9 cellular contexts compared by ENCODE assay signal in genomic region chr3:159839561-159840379, GRCh38. TPM values are rescaled to one million over a fixed set of nuclear protein-coding genes. Genes with fewer than 3 reads are reported as not detected.
DNase-seq lines count a peak whose midpoint lies in the region; ATAC-seq, FAIRE-seq and TF ChIP-seq lines count a peak whose summit lies in the region.
"Had no signal": no experiment of that assay in that cellular context is flagged by ENCODE, and none has a peak within 500 bp of the region (broad histone marks: within the 10 kb centered on the region; RNA-seq: fewer than 3 reads in every experiment).

SCHIP1 (plus strand) TSS chr3:159839861.

- H3K56ac ChIP-seq in H1 (replicated peaks; ENCODE audit: insufficient read length, low read depth, low read length) = no peak within 1 kb of the TSS

- H3K79me2 ChIP-seq in H1 (ENCODE audit: control insufficient read depth in 1 of 2, insufficient read depth in 2 of 2, low read length in 2 of 2) = peaks cover 0 to 32% of the 10 kb centered on the region in 2 experiments; a peak in 3 of 4 replicates

- H3K27ac ChIP-seq in H1 (ENCODE audit: low read depth, low read length) (peak within 1 kb of the TSS; percentile 93), upper lobe of right lung (peak within 1 kb of the TSS; percentile 75)
- H3K27ac ChIP-seq: KMS-11 had no signal

- peaks cover 5% of the 10 kb centered on the region for H3K23me2 ChIP-seq in H1 (ENCODE audit: low read depth, low read length)

- H2BK20ac ChIP-seq in H1 (ENCODE audit: low read length) = no peak within 1 kb of the TSS

- H3K23ac ChIP-seq in H1 (ENCODE audit: insufficient read length) = no peak within 1 kb of the TSS

- H2AFZ ChIP-seq in H1 (ENCODE audit: low read length) = peak within 1 kb of the TSS; percentile 96

- peak within 1 kb of the TSS; percentile 65; the same call in 1 of the 2 replicates for H2BK15ac ChIP-seq in H1 (ENCODE audit: low read length)

- H3K4me1 ChIP-seq in H1 (replicated peaks in 1 of 4; ENCODE audit: control insufficient read depth in 3 of 4, insufficient read depth in 4 of 4, low read length in 3 of 4) = peaks cover 0 to 8% (median 0%) of the 10 kb centered on the region in 4 experiments; a peak in 1 of 7 replicates
- H3K4me1 ChIP-seq in upper lobe of right lung = peaks cover 23% of the 10 kb centered on the region

- no peaks in the 10 kb centered on the region for H3K36me3 ChIP-seq in H1 (ENCODE audit: control insufficient read depth in 2 of 4, insufficient read depth in 4 of 4, low read length in 3 of 4)
- no peaks in the 10 kb centered on the region for H3K36me3 ChIP-seq in upper lobe of right lung

- intact Hi-C loops in upper lobe of right lung (cut with DNase I) = no loop called here

- DNase-seq in NCI-H2107 (lab: John Stamatoyannopoulos, UW) = peak; percentile 94
- DNase-seq in H1 (ENCODE audit: low read depth in 1 of 2, low spot score in 2 of 2) = peak; percentile 57 to 76
- peak; percentile 71 for DNase-seq in middle frontal gyrus (ENCODE audit: extremely low spot score, low spot score)
- peak; percentile 79 for DNase-seq in upper lobe of right lung
- no peak for DNase-seq in KG1 (lab: John Stamatoyannopoulos, UW)
- DNase-seq in Kasumi-1 (lab: John Stamatoyannopoulos, UW) = no peak
- no peak for DNase-seq in activated CD4-positive, alpha-beta T cell treated with anti-CD3 and anti-CD28 coated beads for 1 hour

- peak within 1 kb of the TSS; percentile 82 for H4K91ac ChIP-seq in H1 (replicated peaks; ENCODE audit: insufficient read length, low read length)

- H3K14ac ChIP-seq in H1 (ENCODE audit: insufficient read length) = no peak within 1 kb of the TSS

- H2AK5ac ChIP-seq in H1 (ENCODE audit: low read depth, low read length) = no peak within 1 kb of the TSS

- CTCF ChIA-PET in H1 (lab: Charles Lee; ENCODE audit: partially characterized antibody) = interaction anchor here (0.6 to 4.2 kb wide), 8 partner anchors 11 to 147 kb away, joined by 3 to 23 read pairs (median 4); no protein-coding TSS in a partner anchor

- peak within 1 kb of the TSS; percentile 92 to 96 for H3K4me2 ChIP-seq in H1 (ENCODE audit: insufficient read depth in 1 of 2, low read depth in 2 of 2, low read length in 2 of 2)
- H3K4me2 ChIP-seq: KMS-11 had no signal

- H3K79me1 ChIP-seq in H1 (ENCODE audit: low read depth, low read length) = no peaks in the 10 kb centered on the region; the same call in 1 of the 2 replicates

- peak within 1 kb of the TSS; percentile 93 for H4K5ac ChIP-seq in H1 (ENCODE audit: insufficient read length, low read depth, low read length)

- H3K9ac ChIP-seq in H1 (replicated peaks in 1 of 4; ENCODE audit: extremely low read depth in 1 of 4, low read depth in 3 of 4, low read length in 3 of 4) = peak within 1 kb of the TSS; percentile 13 to 97 (median 90)
- H3K9ac ChIP-seq: KMS-11 had no signal

- peak; percentile 80 for FAIRE-seq in H1 (lab: Jason Lieb, UNC)

- peak within 1 kb of the TSS; percentile 89 for H2BK12ac ChIP-seq in H1 (ENCODE audit: low read depth, low read length)

- TF ChIP-seq CTCF in H1 (IDR thresholded peaks at IDR 0.05; ENCODE audit: control extremely low read depth in 1 of 3, insufficient read depth in 1 of 3, low read depth in 1 of 3, low read length in 3 of 3) (peak in 1 of 3 experiments; percentile 9; a peak in 1 of 4 replicates), upper lobe of right lung (IDR thresholded peaks at IDR 0.05) (no peak)

- H4K20me1 ChIP-seq in H1 (replicated peaks in 1 of 2; ENCODE audit: control insufficient read depth in 1 of 2, insufficient read depth in 2 of 2, low read length in 2 of 2) = no peaks in the 10 kb centered on the region

- TF ChIP-seq POLR2A in GM19193 (IDR thresholded peaks at IDR 0.05; ENCODE audit: extremely low read depth, insufficient read depth, insufficient read length) = peak; percentile 52
- TF ChIP-seq POLR2A in H1 (IDR thresholded peaks at IDR 0.05; ENCODE audit: control extremely low read depth in 1 of 2, low read depth in 2 of 2, low read length in 2 of 2) = peak; percentile 88 to 89

- POLR2A ChIA-PET in H1 (lab: Charles Lee; ENCODE audit: partially characterized antibody) = interaction anchor here (0.7 to 2.5 kb wide), 6 partner anchors 8 to 135 kb away, joined by 3 to 23 read pairs (median 4); no protein-coding TSS in a partner anchor

- peak within 1 kb of the TSS; percentile 21 for H2BK120ac ChIP-seq in H1 (replicated peaks; ENCODE audit: low read depth, low read length)

- peak within 1 kb of the TSS; percentile 79; the same call in 1 of the 2 replicates for H3K18ac ChIP-seq in H1 (ENCODE audit: extremely low read depth, low read length)

- H4K8ac ChIP-seq in H1 (ENCODE audit: extremely low read depth, insufficient read depth, low read length) = peak within 1 kb of the TSS; percentile 97; the same call in 1 of the 2 replicates

- H3K4ac ChIP-seq in H1 (replicated peaks; ENCODE audit: insufficient read length, low read depth, low read length) = no peak within 1 kb of the TSS

- no peak for TF ChIP-seq EP300 in H1 (IDR thresholded peaks at IDR 0.05; ENCODE audit: borderline replicate concordance in 1 of 2, low read depth in 2 of 2, low read length in 2 of 2)

- no peaks in the 10 kb centered on the region for H3K27me3 ChIP-seq in H1 (replicated peaks in 1 of 4; ENCODE audit: control insufficient read depth in 3 of 4, extremely low read depth in 1 of 4, insufficient read depth in 3 of 4, low read length in 3 of 4)
- no peaks in the 10 kb centered on the region for H3K27me3 ChIP-seq in upper lobe of right lung

- H3K9me3 ChIP-seq in H1 (ENCODE audit: insufficient read depth in 2 of 2, low read depth in 1 of 2, low read length in 1 of 2) (no peaks in the 10 kb centered on the region), upper lobe of right lung (no peaks in the 10 kb centered on the region)

- ATAC-seq in upper lobe of right lung = peak; percentile 90

- no peak; a peak in 1 of 4 replicates for TF ChIP-seq RAD21 in H1 (IDR thresholded peaks at IDR 0.05 in 1 of 2, conservative IDR thresholded peaks at IDR 0.05 in 1 of 2; ENCODE audit: low read depth in 2 of 2, low read length in 2 of 2)

- peak within 1 kb of the TSS; percentile 90 for H2BK5ac ChIP-seq in H1 (ENCODE audit: low read depth, low read length)

- peak within 1 kb of the TSS; percentile 77 to 84 (median 80) for H3K4me3 ChIP-seq in H1 (ENCODE audit: extremely low read depth in 1 of 4, insufficient read depth in 2 of 4, low read depth in 3 of 4, low read length in 4 of 4)
- H3K4me3 ChIP-seq in upper lobe of right lung = peak within 1 kb of the TSS; percentile 41

- 5% methylated on average over 30 of the region's 30 CpGs; no CpG with 5 or more reads in 1 of the 2 experiments for WGBS in H1 (ENCODE audit: extremely low coverage in 1 of 2, insufficient coverage in 1 of 2, insufficient read length in 1 of 2, insufficient replicate concordance in 2 of 2, low coverage in 1 of 2, low lambda C conversion rate in 2 of 2, missing lambda C conversion rate in 1 of 2), 2 experiments

TF ChIP-seq in H1, 55 proteins besides CTCF, POLR2A, EP300 and RAD21 (continues in another document):
- TF ChIP-seq ASH2L (IDR thresholded peaks at IDR 0.05; ENCODE audit: low read length) = peak; percentile 98
- peak; percentile 92 for TF ChIP-seq TAF1 (IDR thresholded peaks at IDR 0.05; ENCODE audit: low read depth, low read length)
- TF ChIP-seq CTBP2 (IDR thresholded peaks at IDR 0.05; ENCODE audit: borderline replicate concordance, insufficient read depth, insufficient read length, low read length) = peak; percentile 35
- TF ChIP-seq JUND (IDR thresholded peaks at IDR 0.05; ENCODE audit: low read length) = peak; percentile 62; the same call in 1 of the 2 replicates
- no peak for TF ChIP-seq USF2 (IDR thresholded peaks at IDR 0.05; ENCODE audit: low read length)
- no peak for TF ChIP-seq SP4 (IDR thresholded peaks at IDR 0.05; ENCODE audit: low read length)
- peak; percentile 46; the same call in 1 of the 2 replicates for TF ChIP-seq MAX (IDR thresholded peaks at IDR 0.05)
- TF ChIP-seq TBP (IDR thresholded peaks at IDR 0.05; ENCODE audit: low read depth, low read length) = peak; percentile 76
- TF ChIP-seq CBX5 (IDR thresholded peaks at IDR 0.05; ENCODE audit: low read depth, low read length) = no peak
- peak; percentile 53; the same call in 1 of the 2 replicates for TF ChIP-seq CHD2 (IDR thresholded peaks at IDR 0.05; ENCODE audit: low read length)
- peak; percentile 21; the same call in 1 of the 2 replicates for TF ChIP-seq TEAD4 (IDR thresholded peaks at IDR 0.05; ENCODE audit: low read depth, low read length)
- 0 out of 2 replicates have a peak, but pooled peaks have one; percentile 19 for TF ChIP-seq KDM1A (IDR thresholded peaks at IDR 0.05; ENCODE audit: borderline replicate concordance, low read length)
- TF ChIP-seq TAF7 (optimal IDR thresholded peaks at IDR 0.05; ENCODE audit: borderline replicate concordance, low read depth, low read length) = peak; percentile 7
- TF ChIP-seq NRF1 (IDR thresholded peaks at IDR 0.05; ENCODE audit: low read depth, low read length) = peak; percentile 57
- peak; percentile 70 for TF ChIP-seq PHF8 (conservative IDR thresholded peaks at IDR 0.05; ENCODE audit: low read depth, low read length)
- peak; percentile 88 for TF ChIP-seq YY1 (IDR thresholded peaks at IDR 0.05; ENCODE audit: low read depth, low read length)
- no peak for TF ChIP-seq BACH1 (IDR thresholded peaks at IDR 0.05; ENCODE audit: low read length)

RNA-seq across cellular contexts. Expression of gene SCHIP1, which starts in this region (rescaled TPM):
- 5.3 and 5.9 TPM in 2 replicates for total RNA-seq in H1 (2021; fragmentation: NEBNext Ultra II Directional; extraction: Animal tissue kit (Norgen Biotek cat#: 25700))
- 10.1 and 13.5 TPM in 2 replicates for polyA plus RNA-seq in H1 (2011; rRNA removed)
- polyA plus RNA-seq in H1 (2011; cell fraction: cytosol; rRNA removed) = 11.4 TPM
- 13.7 TPM for polyA plus RNA-seq in H1 (2011; cell fraction: nucleus; rRNA removed)
- 13.8 to 16.6 TPM (median 15.5 TPM) in 4 replicates for polyA plus RNA-seq in H1 (2012, experiment 1 of 2)
- polyA plus RNA-seq in H1 (2012, experiment 2 of 2) = 1.2 TPM
- polyA plus RNA-seq in H1 (2013, experiment 1 of 2) = 7.2 TPM
- polyA plus RNA-seq in H1 (2013, experiment 2 of 2) = 7.1 TPM
- 12.2 and 15.7 TPM in 2 replicates for polyA minus RNA-seq in H1 (2011; rRNA and poly(A)+ RNA removed)
- polyA minus RNA-seq in H1 (2011; cell fraction: cytosol; rRNA and poly(A)+ RNA removed) = 7.5 TPM
- 26.4 TPM for polyA minus RNA-seq in H1 (2011; cell fraction: nucleus; rRNA and poly(A)+ RNA removed)
- total RNA-seq in upper lobe of right lung = 15.0 TPM

Comparison
In these comparisons a context has a peak if more than half of its experiments do, and no peak if none do; other contexts are left out.
1. DNase-seq: peak in NCI-H2107 (single experiment), H1 (2 of 2), middle frontal gyrus (single experiment) and upper lobe of right lung (single experiment); none in KG1 (single experiment), Kasumi-1 (0 of 2) and activated CD4-positive, alpha-beta T cell treated with anti-CD3 and anti-CD28 coated beads for 1 hour (single experiment).